ENCODE assay signal across 21 cellular contexts in genomic region chr12:77734489-77734888, GRCh38.
A peak's percentile ranks its signal among the peaks of the same experiment; 100 is the strongest.
DNase-seq lines count a peak whose midpoint lies in the region; ATAC-seq and TF ChIP-seq lines count a peak whose summit lies in the region.
"Had no signal": no experiment of that assay in that cellular context is flagged by ENCODE, and none has a peak within 500 bp of the region (broad histone marks: within the 10 kb centered on the region; RNA-seq: fewer than 3 reads in every experiment).

No MANE protein-coding gene starts in this region.

- H3K4me1 Mint-ChIP-seq in activated T-cell treated with anti-CD3 and anti-CD28 coated beads, Interleukin-2, amount 50 U/mL, for 24 hours (ENCODE audit: low read depth), result no peaks in the 10 kb centered on the region
- no peaks in the 10 kb centered on the region for H3K4me1 Mint-ChIP-seq in activated T-helper 17 cell treated with anti-CD3 and anti-CD28 coated beads, Interleukin-2, amount 50 U/mL, for 72 hours
- H3K4me1 Mint-ChIP-seq: naive B cell had no signal

- H3K4me3 Mint-ChIP-seq in activated T-cell treated with anti-CD3 and anti-CD28 coated beads, Interleukin-2, amount 50 U/mL, for 24 hours, result no peak overlapping the region
- H3K4me3 Mint-ChIP-seq in activated T-helper 17 cell treated with anti-CD3 and anti-CD28 coated beads, Interleukin-2, amount 50 U/mL, for 72 hours, result no peak overlapping the region
- H3K4me3 Mint-ChIP-seq: brain, naive B cell had no signal

- no peak for TF ChIP-seq CTCF in AG04449 (IDR thresholded peaks at IDR 0.05; ENCODE audit: insufficient read depth, low read length, missing control alignments)
- TF ChIP-seq CTCF in foreskin fibroblast (IDR thresholded peaks at IDR 0.05; ENCODE audit: low read depth, low read length), result no peak
- no peak for TF ChIP-seq CTCF in right lobe of liver (IDR thresholded peaks at IDR 0.05)

- H3K4me1 ChIP-seq in right lobe of liver, result no peaks in the 10 kb centered on the region
- H3K4me1 ChIP-seq: BLaER1, esophagus squamous epithelium, left lung, prostate gland, tibial nerve had no signal

- H3K27ac Mint-ChIP-seq in activated T-cell treated with anti-CD3 and anti-CD28 coated beads, Interleukin-2, amount 50 U/mL, for 24 hours, result no peak overlapping the region
- H3K27ac Mint-ChIP-seq in activated T-helper 17 cell treated with anti-CD3 and anti-CD28 coated beads, Interleukin-2, amount 50 U/mL, for 72 hours, result no peak overlapping the region
- H3K27ac Mint-ChIP-seq: naive B cell had no signal

- H3K36me3 ChIP-seq in right lobe of liver, result no peaks in the 10 kb centered on the region
- H3K36me3 ChIP-seq: BLaER1, esophagus squamous epithelium, left lung, prostate gland, tibial nerve had no signal

- DNase-seq in AG04449 (ENCODE audit: low read depth, low spot score) (peak; percentile 12), GM03348 (ENCODE audit: low spot score) (peak; percentile 46), foreskin fibroblast (peak; percentile 47 to 73), right lobe of liver (no peak)
- no peak for DNase-seq in activated T-cell treated with anti-CD3 and anti-CD28 coated beads, Interleukin-2, amount 50 U/mL, for 24 hours
- DNase-seq: activated gamma-delta T cell, dorsolateral prefrontal cortex, esophagus squamous epithelium, left lung, naive B cell, NCI-H1105, NCI-H446 treated with DMSO at 0.1 percent for 48 hours had no signal

- H3K27me3 Mint-ChIP-seq in activated T-cell treated with anti-CD3 and anti-CD28 coated beads, Interleukin-2, amount 50 U/mL, for 24 hours, result no peaks in the 10 kb centered on the region
- H3K27me3 Mint-ChIP-seq in activated T-helper 17 cell treated with anti-CD3 and anti-CD28 coated beads, Interleukin-2, amount 50 U/mL, for 72 hours, result no peaks in the 10 kb centered on the region
- H3K27me3 Mint-ChIP-seq: brain, naive B cell had no signal

- POLR2A ChIA-PET in AG04449 (lab: Yijun Ruan, JAX), result no interaction called here

- no peak overlapping the region for H3K27ac ChIP-seq in right lobe of liver
- H3K27ac ChIP-seq: BLaER1, dorsolateral prefrontal cortex, esophagus squamous epithelium, left lung, prostate gland, tibial nerve had no signal

- ATAC-seq in SK-N-SH treated with all-trans-retinoic acid at 6 μM for 48 hours, result peak; percentile 85
- no peak for ATAC-seq in right lobe of liver
- no peak for ATAC-seq in GM21723 (IDR thresholded peaks at IDR 0.05; ENCODE audit: unreplicated experiment)
- no peak for ATAC-seq in activated T-helper 17 cell treated with anti-CD3 and anti-CD28 coated beads, Interleukin-2, amount 50 U/mL, for 72 hours (replicated peaks)
- ATAC-seq: GM12878, left lung, Panc1 had no signal

- H3K27me3 ChIP-seq in right lobe of liver, result no peaks in the 10 kb centered on the region
- H3K27me3 ChIP-seq: BLaER1, dorsolateral prefrontal cortex, esophagus squamous epithelium, left lung, tibial nerve had no signal

- no peaks in the 10 kb centered on the region for H3K36me3 Mint-ChIP-seq in activated T-cell treated with anti-CD3 and anti-CD28 coated beads, Interleukin-2, amount 50 U/mL, for 24 hours (ENCODE audit: low read depth)
- H3K36me3 Mint-ChIP-seq in activated T-helper 17 cell treated with anti-CD3 and anti-CD28 coated beads, Interleukin-2, amount 50 U/mL, for 72 hours (ENCODE audit: low read depth), result no peaks in the 10 kb centered on the region
- H3K36me3 Mint-ChIP-seq: naive B cell had no signal

- intact Hi-C loops in right lobe of liver (cut with DNase I), result no loop called here

- H3K9me3 ChIP-seq in right lobe of liver, result no peaks in the 10 kb centered on the region
- H3K9me3 ChIP-seq: BLaER1, esophagus squamous epithelium, prostate gland had no signal

- H3K4me3 ChIP-seq in AG04449 (ENCODE audit: low read depth, low read length) (no peak overlapping the region), foreskin fibroblast (ENCODE audit: low read depth in 1 of 2, low read length in 2 of 2) (peak overlapping the region in 1 of 2 donors; percentile 6), right lobe of liver (no peak overlapping the region)
- H3K4me3 ChIP-seq: BLaER1, dorsolateral prefrontal cortex, esophagus squamous epithelium, GM12878, left lung, prostate gland, tibial nerve had no signal

- CTCF ChIA-PET in AG04449 (lab: Yijun Ruan, JAX), result interaction anchor here (0.7 to 1.7 kb wide), 2 partner anchors 10 to 21 kb away, joined by 3 to 7 read pairs; no protein-coding TSS in a partner anchor

- no peak for TF ChIP-seq POLR2A in right lobe of liver (IDR thresholded peaks at IDR 0.05)

- peaks cover 18% of the 10 kb centered on the region for H3K9me3 Mint-ChIP-seq in activated T-cell treated with anti-CD3 and anti-CD28 coated beads, Interleukin-2, amount 50 U/mL, for 24 hours
- H3K9me3 Mint-ChIP-seq in activated T-helper 17 cell treated with anti-CD3 and anti-CD28 coated beads, Interleukin-2, amount 50 U/mL, for 72 hours, result peaks cover 10% of the 10 kb centered on the region

- whole genome bisulfite sequencing in right lobe of liver (ENCODE audit: insufficient coverage, low coverage, low lambda C conversion rate, missing lambda C conversion rate), result 53% methylated on average over 2 of the region's 2 CpGs

TF ChIP-seq in SK-N-SH treated with all-trans-retinoic acid at 6 μM for 48 hours, 23 proteins besides CTCF, POLR2A, EP300 and RAD21:
- TF ChIP-seq OSR1 (CRISPR knock-in tag; IDR thresholded peaks at IDR 0.05) (no peak), ZFP30 (CRISPR knock-in tag; IDR thresholded peaks at IDR 0.05) (no peak), CSDC2 (CRISPR knock-in tag; IDR thresholded peaks at IDR 0.05) (no peak), TOX (CRISPR knock-in tag; IDR thresholded peaks at IDR 0.05; ENCODE audit: borderline replicate concordance) (peak; percentile 54; the same call in 1 of the 2 replicates)

Comparison
In these comparisons a context has a peak if more than half of its experiments do, and no peak if none do; other contexts are left out.
1. DNase-seq: peak in AG04449 (single experiment), GM03348 (single experiment) and foreskin fibroblast (2 of 2); none in activated T-cell treated with anti-CD3 and anti-CD28 coated beads, Interleukin-2, amount 50 U/mL, for 24 hours (single experiment) and right lobe of liver (0 of 3).